ENCODE assay signal across 26 cellular contexts in the genomic region with DNA sequence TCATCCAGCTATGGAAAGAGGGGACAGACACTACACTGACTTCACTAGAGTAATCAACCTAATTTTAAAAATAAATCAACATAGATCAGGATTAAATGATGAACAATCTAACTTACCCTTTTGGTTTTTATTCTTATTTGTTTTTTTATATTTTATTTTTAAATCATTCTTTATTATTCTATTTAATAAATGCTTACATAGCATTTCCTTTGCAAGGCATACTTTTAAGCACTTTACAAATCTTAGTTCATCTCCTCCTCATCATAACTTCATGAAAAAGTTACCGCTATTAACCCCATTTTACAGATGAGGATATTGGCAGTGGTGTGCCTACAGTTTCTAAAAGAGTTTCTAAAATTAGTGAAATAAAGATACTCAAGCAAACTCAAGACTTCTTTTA.
"Had no signal": no experiment of that assay in that cellular context is flagged by ENCODE, and none has a peak within 500 bp of the region (broad histone marks: within the 10 kb centered on the region; RNA-seq: fewer than 3 reads in every experiment).

No MANE protein-coding gene starts in this region.

- H3K27ac ChIP-seq: adrenal gland, body of pancreas, esophagus muscularis mucosa, gastroesophageal sphincter had no signal

- H3K4me3 ChIP-seq: adrenal gland, body of pancreas, esophagus muscularis mucosa, gastroesophageal sphincter had no signal

- H3K36me3 ChIP-seq: adrenal gland, esophagus muscularis mucosa, gastroesophageal sphincter had no signal

- FAIRE-seq: colon had no signal

- H3K9me3 ChIP-seq: adrenal gland, body of pancreas, esophagus muscularis mucosa, gastroesophageal sphincter had no signal

- ATAC-seq: activated naive CD8-positive, alpha-beta T cell treated with anti-CD3 and anti-CD28 coated beads, Interleukin-2, amount 50 U/mL, for 24 hours; activated T-cell treated with anti-CD3 and anti-CD28 coated beads, Interleukin-2, amount 50 U/mL, for 4 hours; activated T-helper 17 cell treated with anti-CD3 and anti-CD28 coated beads, Interleukin-2, amount 50 U/mL, for 72 hours; body of pancreas; effector memory CD8-positive, alpha-beta T cell; gastroesophageal sphincter had no signal

- DNase-seq: activated CD4-positive, alpha-beta memory T cell treated with anti-CD3 and anti-CD28 coated beads, Interleukin-2, amount 10 ng/mL, durations not matched to agents 7 days and 5 days; activated CD4-positive, alpha-beta T cell treated with anti-CD3 and anti-CD28 coated beads for 1 hour; activated CD4-positive, alpha-beta T cell treated with anti-CD3 and anti-CD28 coated beads for 4 hours; activated CD4-positive, alpha-beta T cell treated with anti-CD3 and anti-CD28 coated beads, Interleukin-2, amount 10 ng/mL, durations not matched to agents 7 days and 5 days; activated CD4-positive, alpha-beta T cell treated with anti-CD3 and anti-CD28 coated beads, Interleukin-2, amount 50 U/mL, for 4 hours; activated effector memory CD4-positive, alpha-beta T cell treated with anti-CD3 and anti-CD28 coated beads, Interleukin-2, amount 50 U/mL, for 16 hours; activated naive CD4-positive, alpha-beta T cell treated with anti-CD3 and anti-CD28 coated beads for 36 hours; activated naive CD8-positive, alpha-beta T cell treated with anti-CD3 and anti-CD28 coated beads for 36 hours; activated naive CD8-positive, alpha-beta T cell treated with anti-CD3 and anti-CD28 coated beads, Interleukin-2, amount 50 U/mL, for 24 hours; activated T-cell treated with anti-CD3 and anti-CD28 coated beads, Interleukin-2, amount 50 U/mL, for 4 hours; adrenal gland; amygdala; aorta; body of pancreas; caudate nucleus; cortex of kidney; dermis blood vessel endothelial cell; effector CD4-positive, alpha-beta T cell; effector memory CD8-positive, alpha-beta T cell; erythroblast; foreskin melanocyte; T-helper 2 cell had no signal

- H3K27me3 ChIP-seq: adrenal gland, body of pancreas, esophagus muscularis mucosa, gastroesophageal sphincter had no signal

- H3K4me1 ChIP-seq: adrenal gland, body of pancreas, esophagus muscularis mucosa, gastroesophageal sphincter had no signal
